Comparison of ENCODE assay signal across 8 cellular contexts in genomic region chr14:100192672-100193416, GRCh38. TPM values are rescaled to one million over a fixed set of nuclear protein-coding genes. Genes with fewer than 3 reads are reported as not detected.
DNase-seq lines count a peak whose midpoint lies in the region; ATAC-seq and TF ChIP-seq lines count a peak whose summit lies in the region.

No MANE protein-coding gene starts in this region.

- intact Hi-C loops in right lobe of liver (cut with DNase I), result no loop called here

- 0% methylated on average over 10 of the region's 62 CpGs for WGBS in right lobe of liver (ENCODE audit: insufficient coverage, low coverage, low lambda C conversion rate, missing lambda C conversion rate)

- peak; percentile 62 for TF ChIP-seq POLR2A in right lobe of liver (IDR thresholded peaks at IDR 0.05)

- H3K4me3 ChIP-seq in right lobe of liver, result peak overlapping the region; percentile 23 to 52 (median 51)

- DNase-seq in CD1c-positive myeloid dendritic cell (ENCODE audit: extremely low spot score), result peak; percentile 100
- DNase-seq in NCI-H748 (lab: John Stamatoyannopoulos, UW; ENCODE audit: unreplicated experiment), result peak; percentile 100
- peak; percentile 99 to 100 for DNase-seq in activated CD4-positive, alpha-beta T cell treated with anti-CD3 and anti-CD28 coated beads, Interleukin-2, amount 50 U/mL, for 4 hours
- DNase-seq in dermis blood vessel endothelial cell, result peak; percentile 98
- peak; percentile 100 for DNase-seq in right lobe of liver
- DNase-seq in stimulated activated CD4-positive, alpha-beta T cell treated with anti-CD3 and anti-CD28 coated beads, Interleukin-4, amount 100 ng/mL, for 4 hours, result peak; percentile 99 to 100

- H3K9me3 ChIP-seq in right lobe of liver, result no peaks in the 10 kb centered on the region

- H3K4me1 ChIP-seq in right lobe of liver, result peaks cover 0 to 23% (median 0%) of the 10 kb centered on the region in 4 donors

- ATAC-seq in GM19372 (IDR thresholded peaks at IDR 0.05; ENCODE audit: low read depth, unreplicated experiment) (peak; percentile 99), HG03558 (IDR thresholded peaks at IDR 0.05; ENCODE audit: extremely low read depth, unreplicated experiment) (peak; percentile 95), right lobe of liver (peak; percentile 97 to 99 (median 98))

- peak; percentile 93 to 98 (median 96) for TF ChIP-seq CTCF in right lobe of liver (IDR thresholded peaks at IDR 0.05)

- H3K27me3 ChIP-seq in right lobe of liver, result no peaks in the 10 kb centered on the region

- H3K36me3 ChIP-seq in right lobe of liver, result no peaks in the 10 kb centered on the region

- peak overlapping the region; percentile 90 to 92 (median 90) for H3K27ac ChIP-seq in right lobe of liver

RNA-seq across cellular contexts. Expression of gene DEGS2, which starts 33.4 kb away (rescaled TPM):
- total RNA-seq in dermis blood vessel endothelial cell, result 0.68 and 2.0 TPM in 2 replicates
- under 1 TPM; 0.09 to 0.55 (median 0.22) TPM for total RNA-seq in right lobe of liver

RNA-seq across cellular contexts. Expression of gene YY1, which starts 46.1 kb away (rescaled TPM):
- 55.1 and 63.1 TPM in 2 replicates for total RNA-seq in dermis blood vessel endothelial cell
- total RNA-seq in right lobe of liver, result 10 to 100 TPM; 24.4 to 52.5 (median 36.1) TPM

Comparison
In these comparisons a context has a peak if more than half of its experiments do, and no peak if none do; other contexts are left out.
1. Peak in every context shown above with its lines: DNase-seq, ATAC-seq, H3K4me3 ChIP-seq and H3K27ac ChIP-seq.